Comparison of ENCODE assay signal across 18 cellular contexts in genomic region chr6:160363016-160363996, GRCh38.
"Had no signal": no experiment of that assay in that cellular context is flagged by ENCODE, and none has a peak within 500 bp of the region (broad histone marks: within the 10 kb centered on the region; RNA-seq: fewer than 3 reads in every experiment).

No MANE protein-coding gene starts in this region.

- H3K27me3 ChIP-seq: brain microvascular endothelial cell, colonic mucosa, sigmoid colon, thyroid gland had no signal

- H3K9ac ChIP-seq: parathyroid adenoma had no signal

- H3K36me3 ChIP-seq: brain microvascular endothelial cell, colonic mucosa, sigmoid colon, thyroid gland had no signal

- H3K9me3 ChIP-seq: colonic mucosa, sigmoid colon, thyroid gland had no signal

- H3K4me3 ChIP-seq: colonic mucosa, lung, sigmoid colon, thyroid gland had no signal

- DNase-seq: activated CD4-positive, alpha-beta T cell treated with anti-CD3 and anti-CD28 coated beads, Interleukin-2, amount 10 ng/mL, durations not matched to agents 24 days and 14 days; activated CD8-positive, alpha-beta T cell treated with anti-CD3 and anti-CD28 coated beads for 36 hours; activated naive CD4-positive, alpha-beta T cell; activated naive CD8-positive, alpha-beta T cell treated with anti-CD3 and anti-CD28 coated beads, Interleukin-2, amount 10 ng/mL, durations not matched to agents 7 days and 5 days; activated T-cell treated with anti-CD3 and anti-CD28 coated beads, Interleukin-2, amount 50 U/mL, for 1 hour; amygdala; brain microvascular endothelial cell; central memory CD4-positive, alpha-beta T cell; colonic mucosa; foreskin melanocyte; natural killer cell; sigmoid colon; stimulated activated CD4-positive, alpha-beta T cell treated with anti-CD3 and anti-CD28 coated beads, Interleukin-4, amount 100 ng/mL, for 24 hours; T1000; thyroid gland had no signal

- H2AFZ ChIP-seq: parathyroid adenoma had no signal

- ATAC-seq: activated CD8-positive, alpha-beta T cell treated with anti-CD3 and anti-CD28 coated beads for 36 hours; activated T-helper 17 cell treated with anti-CD3 and anti-CD28 coated beads, Interleukin-2, amount 50 U/mL, for 72 hours; natural killer cell had no signal

- H3K4me1 ChIP-seq: colonic mucosa, parathyroid adenoma, sigmoid colon, thyroid gland had no signal

- H3K27ac ChIP-seq: brain microvascular endothelial cell, colonic mucosa, parathyroid adenoma, sigmoid colon, thyroid gland had no signal
